In the genomic region with DNA sequence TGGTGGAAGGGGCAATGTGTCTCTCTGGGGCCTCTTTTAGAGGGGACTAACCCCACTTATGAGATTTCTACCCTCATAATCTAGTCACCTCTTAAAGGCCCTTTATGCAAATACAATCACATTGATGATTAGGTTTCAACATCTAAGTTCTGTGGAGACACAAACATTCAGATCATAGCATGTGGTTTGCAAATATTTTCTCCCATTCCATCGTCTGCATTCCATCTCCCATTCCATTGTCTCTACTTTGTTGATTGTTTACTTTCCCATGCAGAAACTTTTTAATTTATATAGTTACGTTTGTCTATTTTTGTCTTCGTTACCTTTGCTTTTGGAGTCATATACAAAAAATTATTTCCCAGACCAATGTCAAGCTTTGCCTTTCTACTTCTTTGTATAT, we compare ENCODE assay signal across 12 cellular contexts.
"Had no signal": no experiment of that assay in that cellular context is flagged by ENCODE, and none has a peak within 500 bp of the region (broad histone marks: within the 10 kb centered on the region; RNA-seq: fewer than 3 reads in every experiment).

No MANE protein-coding gene starts in this region.

- H3K4me3 ChIP-seq: esophagus muscularis mucosa, pancreas, stomach, thoracic aorta had no signal

- H3K27me3 ChIP-seq: esophagus muscularis mucosa, pancreas, stomach had no signal

- H3K4me1 ChIP-seq: pancreas, stomach had no signal

- ATAC-seq: left ventricle myocardium superior, pancreas, T-helper 17 cell had no signal

- H3K36me3 ChIP-seq: esophagus muscularis mucosa, pancreas, stomach, thoracic aorta had no signal

- H3K9me3 ChIP-seq: esophagus muscularis mucosa, pancreas, thoracic aorta had no signal

- DNase-seq: activated B cell treated with CpG ODN at 0.5 μM for 24 hours; activated CD4-positive, alpha-beta T cell treated with anti-CD3 and anti-CD28 coated beads, Interleukin-2, amount 10 ng/mL, durations not matched to agents 24 days and 14 days; activated naive CD4-positive, alpha-beta T cell treated with Interleukin-2 at 50 U/mL for 16 hours; kidney; left ventricle myocardium superior; pancreas; stimulated activated CD4-positive, alpha-beta T cell treated with anti-CD3 and anti-CD28 coated beads, Interleukin-15, amount 100 ng/mL, for 24 hours; stimulated activated CD4-positive, alpha-beta T cell treated with anti-CD3 and anti-CD28 coated beads, Interleukin-4, amount 100 ng/mL, for 24 hours; stomach; T-helper 17 cell had no signal

- H3K27ac ChIP-seq: esophagus muscularis mucosa, pancreas, stomach, thoracic aorta had no signal
